15 cellular contexts compared by ENCODE assay signal in genomic region chr3:148178508-148178907, GRCh38.
DNase-seq lines count a peak whose midpoint lies in the region; ATAC-seq and TF ChIP-seq lines count a peak whose summit lies in the region.
"Had no signal": no experiment of that assay in that cellular context is flagged by ENCODE, and none has a peak within 500 bp of the region (broad histone marks: within the 10 kb centered on the region; RNA-seq: fewer than 3 reads in every experiment).

No MANE protein-coding gene starts in this region.

- ATAC-seq in activated CD8-positive, alpha-beta T cell treated with anti-CD3 and anti-CD28 coated beads for 36 hours, result no peak
- ATAC-seq: GM12878 had no signal

- DNase-seq in Calu3, result peak; percentile 45
- DNase-seq in NCI-H2081 treated with DMSO at 0.1 percent for 48 hours (lab: John Stamatoyannopoulos, UW), result peak; percentile 83
- DNase-seq in SK-MEL-5 (ENCODE audit: low read depth, low spot score), result peak; percentile 73
- DNase-seq in kidney epithelial cell (ENCODE audit: low read depth), result peak; percentile 1
- DNase-seq in activated CD8-positive, alpha-beta T cell treated with anti-CD3 and anti-CD28 coated beads for 36 hours, result no peak
- no peak for DNase-seq in HK-2 (ENCODE audit: unreplicated experiment)
- no peak for DNase-seq in HuH-7 (ENCODE audit: low spot score)
- no peak for DNase-seq in Peyer's patch
- DNase-seq: activated naive CD4-positive, alpha-beta T cell treated with Interleukin-2 at 50 U/mL for 16 hours; GOT3; stimulated activated CD4-positive, alpha-beta T cell treated with anti-CD3 and anti-CD28 coated beads, Interleukin-4, amount 100 ng/mL, for 1 hour; stimulated activated naive CD4-positive, alpha-beta T cell treated with Interleukin-2 at 50 U/mL for 16 hours; T1000 had no signal

- H3K9me3 Mint-ChIP-seq in Calu3 (ENCODE audit: low read depth, unreplicated experiment), result no peaks in the 10 kb centered on the region
- H3K9me3 Mint-ChIP-seq in activated CD8-positive, alpha-beta T cell treated with anti-CD3 and anti-CD28 coated beads for 36 hours, result no peaks in the 10 kb centered on the region

- TF ChIP-seq CTCF in Calu3 (IDR thresholded peaks at IDR 0.05; ENCODE audit: unreplicated experiment) (no peak), kidney epithelial cell (IDR thresholded peaks at IDR 0.05; ENCODE audit: insufficient read depth, low read length, poor library complexity, severe bottlenecking) (no peak), Peyer's patch (IDR thresholded peaks at IDR 0.05) (no peak)
- no peak for TF ChIP-seq CTCF in activated CD8-positive, alpha-beta T cell treated with anti-CD3 and anti-CD28 coated beads for 36 hours (IDR thresholded peaks at IDR 0.05)

- H3K4me1 Mint-ChIP-seq in Calu3 (ENCODE audit: low read depth, unreplicated experiment), result peaks cover 14% of the 10 kb centered on the region
- no peaks in the 10 kb centered on the region for H3K4me1 Mint-ChIP-seq in activated CD8-positive, alpha-beta T cell treated with anti-CD3 and anti-CD28 coated beads for 36 hours (ENCODE audit: low read depth)

- H3K27ac Mint-ChIP-seq in Calu3 (ENCODE audit: unreplicated experiment), result peak overlapping the region; percentile 66
- H3K27ac Mint-ChIP-seq in activated CD8-positive, alpha-beta T cell treated with anti-CD3 and anti-CD28 coated beads for 36 hours, result no peak overlapping the region

- TF ChIP-seq POLR2A in Peyer's patch (IDR thresholded peaks at IDR 0.05), result no peak

- no TSS peak for BruUV-seq in Calu3 (replicated peaks; lab: Mats Ljungman, UMichigan)

- in situ Hi-C loops in SK-MEL-5 (cut with HindIII; ENCODE audit: low pct_unique_long_range_greater_than_20kb, low sequenced_read_pairs), result no loop called here

- H3K4me3 ChIP-seq in kidney epithelial cell (ENCODE audit: low read depth, low read length), result no peak overlapping the region
- no peak overlapping the region for H3K4me3 ChIP-seq in Peyer's patch
- H3K4me3 ChIP-seq: GM12878, right atrium auricular region had no signal

- intact Hi-C loops in Calu3 (cut with micrococcal nuclease; ENCODE audit: unreplicated experiment), result no loop called here
- intact Hi-C loops in activated CD8-positive, alpha-beta T cell treated with anti-CD3 and anti-CD28 coated beads for 36 hours (cut with micrococcal nuclease), result no loop called here

- H3K36me3 Mint-ChIP-seq in Calu3 (ENCODE audit: insufficient read depth, unreplicated experiment), result no peaks in the 10 kb centered on the region
- no peaks in the 10 kb centered on the region for H3K36me3 Mint-ChIP-seq in activated CD8-positive, alpha-beta T cell treated with anti-CD3 and anti-CD28 coated beads for 36 hours (ENCODE audit: low read depth)

- no peaks in the 10 kb centered on the region for H3K9me3 ChIP-seq in Peyer's patch
- H3K9me3 ChIP-seq: right atrium auricular region had no signal

- H3K27me3 ChIP-seq in kidney epithelial cell (ENCODE audit: control insufficient read depth, insufficient read depth, low read length), result no peaks in the 10 kb centered on the region
- H3K27me3 ChIP-seq in Peyer's patch, result no peaks in the 10 kb centered on the region
- H3K27me3 ChIP-seq: right atrium auricular region had no signal

- H3K36me3 ChIP-seq in kidney epithelial cell (ENCODE audit: control insufficient read depth, insufficient read depth, low read length), result no peaks in the 10 kb centered on the region
- no peaks in the 10 kb centered on the region for H3K36me3 ChIP-seq in Peyer's patch
- H3K36me3 ChIP-seq: right atrium auricular region had no signal

- no peaks in the 10 kb centered on the region for H3K4me1 ChIP-seq in Peyer's patch
- H3K4me1 ChIP-seq: right atrium auricular region had no signal

- H3K27ac ChIP-seq in Peyer's patch, result no peak overlapping the region
- H3K27ac ChIP-seq: right atrium auricular region had no signal

- POLR2A ChIA-PET in activated CD8-positive, alpha-beta T cell treated with anti-CD3 and anti-CD28 coated beads for 36 hours (lab: Charles Lee), result no interaction called here

- CTCF ChIA-PET in Calu3 (lab: Charles Lee), result interaction anchor here (0.6 to 1.1 kb wide), 6 partner anchors 9 to 1192 kb away, joined by 3 to 7 read pairs (median 5); no protein-coding TSS in a partner anchor
- CTCF ChIA-PET in activated CD8-positive, alpha-beta T cell treated with anti-CD3 and anti-CD28 coated beads for 36 hours (lab: Charles Lee), result no interaction called here

- no peaks in the 10 kb centered on the region for H3K27me3 Mint-ChIP-seq in Calu3 (ENCODE audit: unreplicated experiment)
- H3K27me3 Mint-ChIP-seq in activated CD8-positive, alpha-beta T cell treated with anti-CD3 and anti-CD28 coated beads for 36 hours, result no peaks in the 10 kb centered on the region

- H3K4me3 Mint-ChIP-seq in Calu3 (ENCODE audit: low read depth, unreplicated experiment), result no peak overlapping the region
- H3K4me3 Mint-ChIP-seq in activated CD8-positive, alpha-beta T cell treated with anti-CD3 and anti-CD28 coated beads for 36 hours, result no peak overlapping the region

Comparison
In these comparisons a context has a peak if more than half of its experiments do, and no peak if none do; other contexts are left out.
1. DNase-seq: peak in Calu3 (single experiment), NCI-H2081 treated with DMSO at 0.1 percent for 48 hours (single experiment), SK-MEL-5 (single experiment) and kidney epithelial cell (single experiment); none in activated CD8-positive, alpha-beta T cell treated with anti-CD3 and anti-CD28 coated beads for 36 hours (single experiment), HK-2 (single experiment), HuH-7 (single experiment) and Peyer's patch (0 of 3).